Comparison of ENCODE assay signal across 17 cellular contexts in the genomic region with DNA sequence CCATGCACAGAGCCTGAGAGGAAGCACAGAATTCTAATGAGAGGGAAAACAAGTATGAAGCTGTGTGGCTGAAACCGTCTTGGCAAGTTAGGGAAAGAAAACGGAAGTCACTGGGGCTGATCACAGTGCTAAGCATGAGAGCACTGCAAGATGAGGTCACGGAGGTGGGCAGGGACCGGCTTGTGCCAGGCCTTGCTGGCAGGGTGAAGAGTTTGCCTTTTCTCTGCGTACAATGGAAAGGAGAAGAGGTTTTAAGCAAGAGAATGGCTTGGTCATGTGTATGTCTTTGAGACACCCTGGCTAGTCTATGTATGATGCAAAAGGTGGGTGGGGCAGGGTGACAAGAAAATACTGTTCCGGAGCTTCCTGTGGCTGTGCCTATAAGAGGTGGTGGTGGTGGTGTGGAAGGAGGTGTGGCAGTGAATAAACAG.
DNase-seq lines count a peak whose midpoint lies in the region; ATAC-seq lines count a peak whose summit lies in the region.
"Had no signal": no experiment of that assay in that cellular context is flagged by ENCODE, and none has a peak within 500 bp of the region (broad histone marks: within the 10 kb centered on the region; RNA-seq: fewer than 3 reads in every experiment).

No MANE protein-coding gene starts in this region.

- peak; percentile 65 for DNase-seq in G401 (ENCODE audit: low spot score)
- DNase-seq in MV-4-11 (lab: John Stamatoyannopoulos, UW): peak; percentile 67
- peak; percentile 42 for DNase-seq in cerebellum (ENCODE audit: low spot score)
- peak; percentile 50 for DNase-seq in midbrain (lab: John Stamatoyannopoulos, UW)
- no peak for DNase-seq in HUDEP-2 (lab: John Stamatoyannopoulos, UW; ENCODE audit: unreplicated experiment in 76 of 76)
- no peak for DNase-seq in stimulated activated CD4-positive, alpha-beta T cell treated with anti-CD3 and anti-CD28 coated beads, Interleukin-4, amount 100 ng/mL, for 4 hours
- DNase-seq in central memory CD4-positive, alpha-beta T cell: no peak
- DNase-seq: activated B cell treated with CpG ODN at 0.5 μM for 24 hours; activated CD8-positive, alpha-beta memory T cell treated with anti-CD3 and anti-CD28 coated beads for 24 hours; activated effector memory CD4-positive, alpha-beta T cell treated with Interleukin-2 at 50 U/mL for 16 hours; colonic mucosa; gastrocnemius medialis; GF-D8; NCI-H187 treated with DMSO at 0.1 percent for 48 hours; NCI-H526 treated with DMSO at 0.1 percent for 48 hours; stimulated activated CD4-positive, alpha-beta T cell treated with anti-CD3 and anti-CD28 coated beads, Interleukin-15, amount 100 ng/mL, for 24 hours had no signal

- ATAC-seq in GM21360 (IDR thresholded peaks at IDR 0.05; ENCODE audit: unreplicated experiment): no peak
- ATAC-seq: gastrocnemius medialis had no signal

- in situ Hi-C loops in G401 (cut with HindIII; ENCODE audit: low sequenced_read_pairs): no loop called here

Comparison
In these comparisons a context has a peak if more than half of its experiments do, and no peak if none do; other contexts are left out.
1. DNase-seq: peak in G401 (single experiment), MV-4-11 (single experiment), cerebellum (single experiment) and midbrain (single experiment); none in HUDEP-2 (0 of 76), stimulated activated CD4-positive, alpha-beta T cell treated with anti-CD3 and anti-CD28 coated beads, Interleukin-4, amount 100 ng/mL, for 4 hours (0 of 2) and central memory CD4-positive, alpha-beta T cell (single experiment).